Comparison of ENCODE assay signal across 10 cellular contexts in the genomic region with DNA sequence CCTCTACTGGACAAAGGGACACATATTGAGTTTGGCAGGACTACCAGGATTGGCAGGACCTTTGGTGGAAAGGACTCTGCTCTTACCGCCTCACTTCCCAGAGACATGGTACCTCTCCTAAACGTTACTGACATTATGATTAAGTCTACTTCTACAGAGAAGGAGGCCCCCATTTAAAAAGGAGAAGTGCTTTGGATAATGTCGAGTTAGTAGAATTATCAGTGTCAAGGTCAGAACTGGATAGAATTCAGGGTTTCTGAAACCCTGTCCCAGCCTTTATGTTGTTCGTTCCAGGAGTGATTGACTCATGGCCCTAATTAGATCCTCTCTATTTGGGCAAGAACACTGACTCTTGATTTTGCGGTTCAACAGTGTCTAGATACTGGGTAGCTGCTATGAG. TPM values are rescaled to one million over a fixed set of nuclear protein-coding genes. Genes with fewer than 3 reads are reported as not detected.
"Had no signal": no experiment of that assay in that cellular context is flagged by ENCODE, and none has a peak within 500 bp of the region (broad histone marks: within the 10 kb centered on the region; RNA-seq: fewer than 3 reads in every experiment).

No MANE protein-coding gene starts in this region.

- ATAC-seq: HepG2 had no signal

- H3K9ac ChIP-seq: KMS-11 had no signal

- FAIRE-seq: HepG2, HTR-8/SVneo had no signal

- H3K27ac ChIP-seq: HL-60, KMS-11 had no signal

- DNase-seq: IMR-90, KBM-7, KG1 had no signal

- H3K4me2 ChIP-seq: KMS-11 had no signal

RNA-seq across cellular contexts. Expression of a gene that starts 45.8 kb away (rescaled TPM):
- total RNA-seq: HepG2, HT-29, HT1080, IMR-90 had no signal
- polyA plus RNA-seq: HepG2, IgD-negative memory B cell, IMR-90 had no signal
